In the genomic region with DNA sequence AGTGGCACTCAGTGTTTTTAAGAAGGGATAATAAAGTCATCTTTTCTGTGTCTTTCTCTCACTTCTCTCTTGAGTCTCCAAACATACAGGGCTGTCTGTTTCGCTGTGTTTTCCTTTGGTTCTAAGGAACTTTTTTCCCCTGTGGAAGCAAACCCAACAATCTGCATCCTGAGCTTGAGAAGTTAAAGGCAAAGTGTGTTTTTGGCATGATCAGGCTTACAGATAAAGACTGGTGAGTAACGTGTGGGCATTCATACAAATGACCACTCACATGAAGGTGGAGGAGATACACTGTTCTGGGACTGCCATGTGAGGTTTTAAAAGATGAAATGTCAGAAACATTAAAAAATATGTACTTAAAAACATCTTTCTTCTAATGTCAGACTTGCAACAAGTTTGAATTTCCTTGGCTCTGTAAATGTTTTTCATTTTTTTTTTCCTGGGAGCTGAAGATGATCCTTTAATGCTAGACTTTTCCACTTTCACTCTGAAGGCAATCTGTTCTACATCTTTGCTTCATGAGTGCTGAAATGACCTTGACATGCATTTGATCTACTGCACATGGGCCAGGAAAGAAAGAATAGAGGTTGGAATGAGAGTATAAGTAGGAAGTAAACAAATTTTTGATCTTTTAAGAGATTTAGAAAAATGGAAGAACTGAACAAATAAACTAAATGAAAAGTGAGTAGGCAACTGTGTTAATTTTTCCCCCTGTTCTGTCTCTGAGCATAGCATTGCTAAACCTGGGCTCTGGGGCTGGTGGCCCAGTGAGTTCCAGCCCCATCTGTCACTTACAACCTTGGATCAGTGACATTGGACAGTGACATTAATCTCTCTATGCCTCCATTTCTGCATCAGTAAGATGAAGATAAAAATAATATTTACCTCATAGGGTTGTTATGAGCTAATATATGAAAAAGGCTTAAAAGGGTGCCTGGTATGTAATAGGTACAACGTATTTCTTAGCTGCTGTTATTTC, we compare ENCODE assay signal across 14 cellular contexts.
DNase-seq lines count a peak whose midpoint lies in the region; ATAC-seq and TF ChIP-seq lines count a peak whose summit lies in the region.
"Had no signal": no experiment of that assay in that cellular context is flagged by ENCODE, and none has a peak within 500 bp of the region (broad histone marks: within the 10 kb centered on the region; RNA-seq: fewer than 3 reads in every experiment).

No MANE protein-coding gene starts in this region.

- peaks cover 27% of the 10 kb centered on the region for H3K4me1 Mint-ChIP-seq in mesothelial cell of epicardium

- no peaks in the 10 kb centered on the region for H3K27me3 Mint-ChIP-seq in mesothelial cell of epicardium (ENCODE audit: low read depth)

- ATAC-seq in heart left ventricle (peak in 3 of 4 donors; percentile 54 to 73 (median 58)), right cardiac atrium (no peak)

- H3K9me3 ChIP-seq in heart left ventricle (no peaks in the 10 kb centered on the region), right cardiac atrium (ENCODE audit: control insufficient read depth, low read length) (no peaks in the 10 kb centered on the region), uterus (no peaks in the 10 kb centered on the region)
- H3K9me3 ChIP-seq: BLaER1, HAP-1 had no signal

- H3K36me3 ChIP-seq in heart left ventricle = peaks cover 0 to 15% (median 7%) of the 10 kb centered on the region in 9 donors
- H3K36me3 ChIP-seq in uterus = no peaks in the 10 kb centered on the region
- H3K36me3 ChIP-seq: HAP-1 had no signal

- DNase-seq in heart left ventricle = no peak
- no peak for DNase-seq in right cardiac atrium
- peak; percentile 52 for DNase-seq in amniotic epithelial cell (ENCODE audit: low read depth)
- no peak for DNase-seq in mesothelial cell of epicardium (ENCODE audit: low spot score in 2 of 2, unreplicated experiment in 2 of 2)
- DNase-seq in uterus = peak in 1 of 2 donors; percentile 47
- DNase-seq in occipital lobe (lab: John Stamatoyannopoulos, UW) = no peak
- DNase-seq in NCI-H526 (lab: John Stamatoyannopoulos, UW) = no peak
- DNase-seq in DMS 273 treated with DMSO at 0.1 percent for 48 hours (lab: John Stamatoyannopoulos, UW) = no peak
- DNase-seq: 8988T, AML-193, DMS79 had no signal

- H3K27ac ChIP-seq in heart left ventricle (peak overlapping the region in 9 of 12 donors; percentile 1 to 57 (median 12)), right cardiac atrium (ENCODE audit: low read length) (no peak overlapping the region), uterus (peak overlapping the region; percentile 58 to 64)
- H3K27ac ChIP-seq: BLaER1, HL-60 had no signal

- intact Hi-C loops in heart left ventricle (cut with DNase I) (no loop called here), right cardiac atrium (cut with DNase I) (no loop called here), uterus (cut with DNase I; ENCODE audit: low total_unique reads) (no loop called here)

- no peak for TF ChIP-seq POLR2A in heart left ventricle (IDR thresholded peaks at IDR 0.05)
- no peak for TF ChIP-seq POLR2A in uterus (IDR thresholded peaks at IDR 0.05)

- H3K27ac Mint-ChIP-seq in mesothelial cell of epicardium = peak overlapping the region; percentile 27

- TF ChIP-seq CTCF in heart left ventricle (IDR thresholded peaks at IDR 0.05) = no peak
- no peak for TF ChIP-seq CTCF in mesothelial cell of epicardium (IDR thresholded peaks at IDR 0.05; ENCODE audit: unreplicated experiment)
- no peak for TF ChIP-seq CTCF in uterus (IDR thresholded peaks at IDR 0.05)

- WGBS in heart left ventricle, 4 donors = 49 to 56% (median 53%) methylated on average over 3 of the region's 3 CpGs
- 62% methylated on average over 3 of the region's 3 CpGs for WGBS in right cardiac atrium

- H3K4me3 Mint-ChIP-seq in mesothelial cell of epicardium = no peak overlapping the region

- no peaks in the 10 kb centered on the region for H3K9me3 Mint-ChIP-seq in mesothelial cell of epicardium

- H3K4me3 ChIP-seq in heart left ventricle (no peak overlapping the region), right cardiac atrium (ENCODE audit: low read length) (no peak overlapping the region), uterus (no peak overlapping the region)
- H3K4me3 ChIP-seq: BLaER1, HAP-1 had no signal

- H3K36me3 Mint-ChIP-seq in mesothelial cell of epicardium = peaks cover 6% of the 10 kb centered on the region

- H3K27me3 ChIP-seq in heart left ventricle (no peaks in the 10 kb centered on the region), right cardiac atrium (ENCODE audit: control insufficient read depth, insufficient read depth) (no peaks in the 10 kb centered on the region), uterus (no peaks in the 10 kb centered on the region)
- H3K27me3 ChIP-seq: BLaER1 had no signal

- peaks cover 0 to 44% (median 11%) of the 10 kb centered on the region in 12 donors for H3K4me1 ChIP-seq in heart left ventricle
- H3K4me1 ChIP-seq in right cardiac atrium (ENCODE audit: control insufficient read depth, insufficient read depth, low read length) = no peaks in the 10 kb centered on the region
- H3K4me1 ChIP-seq in uterus = no peaks in the 10 kb centered on the region
- H3K4me1 ChIP-seq: BLaER1, HAP-1 had no signal

Comparison
In these comparisons a context has a peak if more than half of its experiments do, and no peak if none do; other contexts are left out.
1. ATAC-seq: peak in heart left ventricle (3 of 4); none in right cardiac atrium (0 of 2).